ENCODE assay signal across 1 cellular context in genomic region chr2:60505240-60505639, GRCh38.
TF ChIP-seq lines count a peak whose summit lies in the region.

No MANE protein-coding gene starts in this region.

TF ChIP-seq in GM23338, 12 proteins besides CTCF, POLR2A, EP300 and RAD21 (continued from another document):
- TF ChIP-seq ZNF462 (CRISPR knock-in tag; IDR thresholded peaks at IDR 0.05) (no peak), ETS1 (IDR thresholded peaks at IDR 0.05) (no peak), ZNF331 (CRISPR knock-in tag; IDR thresholded peaks at IDR 0.05; ENCODE audit: low read depth) (no peak), JUNB (IDR thresholded peaks at IDR 0.05; ENCODE audit: unreplicated experiment) (no peak), EZH2phosphoT487 (IDR thresholded peaks at IDR 0.05; ENCODE audit: unreplicated experiment) (no peak), STAT1 (IDR thresholded peaks at IDR 0.05; ENCODE audit: unreplicated experiment) (no peak), CREB1 (CRISPR knock-in tag; IDR thresholded peaks at IDR 0.05; ENCODE audit: low read depth) (no peak)
TF ChIP-seq in GM23338: peak in this region for 0.
